1 cellular context compared by ENCODE assay signal in the genomic region with DNA sequence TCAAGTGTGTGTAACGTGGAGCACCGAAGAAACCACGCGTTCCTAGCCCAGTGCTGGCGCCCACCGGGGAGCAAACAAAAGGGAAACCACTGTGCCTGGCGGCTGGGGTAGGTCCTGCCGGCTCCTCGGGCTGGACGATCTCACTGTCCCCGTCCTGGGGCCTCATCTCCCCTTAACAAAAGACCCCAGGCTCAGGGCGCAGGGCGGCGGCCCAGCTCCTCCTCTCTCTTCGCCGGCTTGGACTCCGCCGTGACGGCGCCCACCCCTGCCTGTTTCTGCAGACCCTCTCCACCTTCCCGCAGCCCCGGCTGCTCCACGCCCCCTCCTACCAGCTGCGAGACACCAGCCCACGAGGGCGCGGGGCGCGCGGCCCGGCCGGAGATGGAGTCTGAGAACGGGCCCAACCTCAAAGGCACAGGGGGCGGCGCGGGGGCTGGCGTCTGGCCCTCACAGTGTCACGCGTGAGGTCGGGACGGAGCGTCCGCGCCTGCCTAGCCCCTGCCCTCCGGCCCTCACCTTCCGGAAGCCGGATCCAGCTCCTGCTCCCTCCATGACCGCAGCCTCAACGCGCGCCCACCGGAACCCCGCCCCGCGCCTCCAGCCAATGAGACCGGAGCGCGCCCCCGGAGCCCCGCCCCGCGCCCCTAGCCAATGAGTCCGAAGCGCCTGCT.
TF ChIP-seq lines count a peak whose summit lies in the region.

A gene (minus strand): TSS at position 569 of the 671 bp plus-strand sequence. CDS start 17 bp downstream, at position 552.

TF ChIP-seq in HepG2, 621 proteins besides CTCF, POLR2A, EP300 and RAD21 (continued from another document and continues in another):
- TF ChIP-seq, protein P1, sequence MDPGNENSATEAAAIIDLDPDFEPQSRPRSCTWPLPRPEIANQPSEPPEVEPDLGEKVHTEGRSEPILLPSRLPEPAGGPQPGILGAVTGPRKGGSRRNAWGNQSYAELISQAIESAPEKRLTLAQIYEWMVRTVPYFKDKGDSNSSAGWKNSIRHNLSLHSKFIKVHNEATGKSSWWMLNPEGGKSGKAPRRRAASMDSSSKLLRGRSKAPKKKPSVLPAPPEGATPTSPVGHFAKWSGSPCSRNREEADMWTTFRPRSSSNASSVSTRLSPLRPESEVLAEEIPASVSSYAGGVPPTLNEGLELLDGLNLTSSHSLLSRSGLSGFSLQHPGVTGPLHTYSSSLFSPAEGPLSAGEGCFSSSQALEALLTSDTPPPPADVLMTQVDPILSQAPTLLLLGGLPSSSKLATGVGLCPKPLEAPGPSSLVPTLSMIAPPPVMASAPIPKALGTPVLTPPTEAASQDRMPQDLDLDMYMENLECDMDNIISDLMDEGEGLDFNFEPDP (CRISPR knock-in tag; conservative IDR thresholded peaks at IDR 0.05), result no peak
- TF ChIP-seq ZNF263 (CRISPR knock-in tag; IDR thresholded peaks at IDR 0.05) (peak; percentile 50; the same call in 1 of the 2 replicates), ZKSCAN1 (IDR thresholded peaks at IDR 0.05; ENCODE audit: low read length) (no peak), HNRNPUL1 (IDR thresholded peaks at IDR 0.05; ENCODE audit: low read depth, low read length) (peak; percentile 47; the same call in 1 of the 2 replicates), EEA1 (CRISPR knock-in tag; IDR thresholded peaks at IDR 0.05; ENCODE audit: borderline replicate concordance) (peak; percentile 78; the same call in 1 of the 2 replicates), NR1H2 (CRISPR knock-in tag; IDR thresholded peaks at IDR 0.05; ENCODE audit: borderline replicate concordance, low read depth) (peak; percentile 83; the same call in 1 of the 2 replicates), XRCC5 (optimal IDR thresholded peaks at IDR 0.05; ENCODE audit: low read length) (no peak), CCDC6 (CRISPR knock-in tag; IDR thresholded peaks at IDR 0.05) (no peak), CHCHD3 (CRISPR knock-in tag; IDR thresholded peaks at IDR 0.05) (peak; percentile 56), ZNF572 (CRISPR knock-in tag; IDR thresholded peaks at IDR 0.05) (no peak), ZNF44 (CRISPR knock-in tag; IDR thresholded peaks at IDR 0.05) (peak; percentile 41; the same call in 1 of the 2 replicates), ESRRA (CRISPR knock-in tag; IDR thresholded peaks at IDR 0.05; ENCODE audit: low read depth) (peak; percentile 26; the same call in 1 of the 2 replicates), MXD4 (CRISPR knock-in tag; IDR thresholded peaks at IDR 0.05) (peak; percentile 81; the same call in 1 of the 2 replicates), NAIF1 (CRISPR knock-in tag; IDR thresholded peaks at IDR 0.05; ENCODE audit: borderline replicate concordance) (0 out of 2 replicates have a peak, but pooled peaks have one; percentile 3), ZNF143 (CRISPR knock-in tag; IDR thresholded peaks at IDR 0.05) (no peak), SMARCC2 (IDR thresholded peaks at IDR 0.05) (no peak), TBX3 (IDR thresholded peaks at IDR 0.05; ENCODE audit: borderline replicate concordance) (no peak), FOXA3 (CRISPR knock-in tag; IDR thresholded peaks at IDR 0.05) (no peak), ZNF557 (CRISPR knock-in tag; IDR thresholded peaks at IDR 0.05) (0 out of 2 replicates have a peak, but pooled peaks have one; percentile 23), FOXK2 (IDR thresholded peaks at IDR 0.05) (no peak), KDM6A (CRISPR knock-in tag; IDR thresholded peaks at IDR 0.05; ENCODE audit: low read depth) (no peak), ZMYM3 (CRISPR knock-in tag; IDR thresholded peaks at IDR 0.05) (no peak), ZBTB7B (CRISPR knock-in tag; IDR thresholded peaks at IDR 0.05) (0 out of 2 replicates have a peak, but pooled peaks have one; percentile 17), SP2 (CRISPR knock-in tag; IDR thresholded peaks at IDR 0.05) (no peak), GATAD2A (CRISPR knock-in tag; IDR thresholded peaks at IDR 0.05) (0 out of 2 replicates have a peak, but pooled peaks have one; percentile 1), ZNF543 (CRISPR knock-in tag; IDR thresholded peaks at IDR 0.05) (peak; percentile 90; the same call in 1 of the 2 replicates), NRL (CRISPR knock-in tag; IDR thresholded peaks at IDR 0.05; ENCODE audit: borderline replicate concordance) (peak; percentile 59), ZNF207 (IDR thresholded peaks at IDR 0.05; ENCODE audit: borderline replicate concordance) (no peak), ZC3H4 (CRISPR knock-in tag; IDR thresholded peaks at IDR 0.05; ENCODE audit: borderline replicate concordance) (no peak), GTF2F1 (IDR thresholded peaks at IDR 0.05; ENCODE audit: low read length) (no peak), HES4 (CRISPR knock-in tag; IDR thresholded peaks at IDR 0.05; ENCODE audit: borderline replicate concordance) (peak; percentile 52)
- TF ChIP-seq, protein P2, sequence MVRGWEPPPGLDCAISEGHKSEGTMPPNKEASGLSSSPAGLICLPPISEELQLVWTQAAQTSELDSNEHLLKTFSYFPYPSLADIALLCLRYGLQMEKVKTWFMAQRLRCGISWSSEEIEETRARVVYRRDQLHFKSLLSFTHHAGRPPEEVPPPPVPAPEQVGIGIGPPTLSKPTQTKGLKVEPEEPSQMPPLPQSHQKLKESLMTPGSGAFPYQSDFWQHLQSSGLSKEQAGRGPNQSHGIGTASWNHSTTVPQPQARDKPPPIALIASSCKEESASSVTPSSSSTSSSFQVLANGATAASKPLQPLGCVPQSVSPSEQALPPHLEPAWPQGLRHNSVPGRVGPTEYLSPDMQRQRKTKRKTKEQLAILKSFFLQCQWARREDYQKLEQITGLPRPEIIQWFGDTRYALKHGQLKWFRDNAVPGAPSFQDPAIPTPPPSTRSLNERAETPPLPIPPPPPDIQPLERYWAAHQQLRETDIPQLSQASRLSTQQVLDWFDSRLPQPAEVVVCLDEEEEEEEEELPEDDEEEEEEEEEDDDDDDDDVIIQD (CRISPR knock-in tag; IDR thresholded peaks at IDR 0.05; ENCODE audit: low read depth), result no peak
- TF ChIP-seq, protein P3, sequence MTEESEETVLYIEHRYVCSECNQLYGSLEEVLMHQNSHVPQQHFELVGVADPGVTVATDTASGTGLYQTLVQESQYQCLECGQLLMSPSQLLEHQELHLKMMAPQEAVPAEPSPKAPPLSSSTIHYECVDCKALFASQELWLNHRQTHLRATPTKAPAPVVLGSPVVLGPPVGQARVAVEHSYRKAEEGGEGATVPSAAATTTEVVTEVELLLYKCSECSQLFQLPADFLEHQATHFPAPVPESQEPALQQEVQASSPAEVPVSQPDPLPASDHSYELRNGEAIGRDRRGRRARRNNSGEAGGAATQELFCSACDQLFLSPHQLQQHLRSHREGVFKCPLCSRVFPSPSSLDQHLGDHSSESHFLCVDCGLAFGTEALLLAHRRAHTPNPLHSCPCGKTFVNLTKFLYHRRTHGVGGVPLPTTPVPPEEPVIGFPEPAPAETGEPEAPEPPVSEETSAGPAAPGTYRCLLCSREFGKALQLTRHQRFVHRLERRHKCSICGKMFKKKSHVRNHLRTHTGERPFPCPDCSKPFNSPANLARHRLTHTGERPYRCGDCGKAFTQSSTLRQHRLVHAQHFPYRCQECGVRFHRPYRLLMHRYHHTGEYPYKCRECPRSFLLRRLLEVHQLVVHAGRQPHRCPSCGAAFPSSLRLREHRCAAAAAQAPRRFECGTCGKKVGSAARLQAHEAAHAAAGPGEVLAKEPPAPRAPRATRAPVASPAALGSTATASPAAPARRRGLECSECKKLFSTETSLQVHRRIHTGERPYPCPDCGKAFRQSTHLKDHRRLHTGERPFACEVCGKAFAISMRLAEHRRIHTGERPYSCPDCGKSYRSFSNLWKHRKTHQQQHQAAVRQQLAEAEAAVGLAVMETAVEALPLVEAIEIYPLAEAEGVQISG (CRISPR knock-in tag; IDR thresholded peaks at IDR 0.05), result peak; percentile 72; the same call in 1 of the 2 replicates
- TF ChIP-seq, protein P4, sequence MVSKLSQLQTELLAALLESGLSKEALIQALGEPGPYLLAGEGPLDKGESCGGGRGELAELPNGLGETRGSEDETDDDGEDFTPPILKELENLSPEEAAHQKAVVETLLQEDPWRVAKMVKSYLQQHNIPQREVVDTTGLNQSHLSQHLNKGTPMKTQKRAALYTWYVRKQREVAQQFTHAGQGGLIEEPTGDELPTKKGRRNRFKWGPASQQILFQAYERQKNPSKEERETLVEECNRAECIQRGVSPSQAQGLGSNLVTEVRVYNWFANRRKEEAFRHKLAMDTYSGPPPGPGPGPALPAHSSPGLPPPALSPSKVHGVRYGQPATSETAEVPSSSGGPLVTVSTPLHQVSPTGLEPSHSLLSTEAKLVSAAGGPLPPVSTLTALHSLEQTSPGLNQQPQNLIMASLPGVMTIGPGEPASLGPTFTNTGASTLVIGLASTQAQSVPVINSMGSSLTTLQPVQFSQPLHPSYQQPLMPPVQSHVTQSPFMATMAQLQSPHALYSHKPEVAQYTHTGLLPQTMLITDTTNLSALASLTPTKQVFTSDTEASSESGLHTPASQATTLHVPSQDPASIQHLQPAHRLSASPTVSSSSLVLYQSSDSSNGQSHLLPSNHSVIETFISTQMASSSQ (IDR thresholded peaks at IDR 0.05; ENCODE audit: low read depth), result no peak
- TF ChIP-seq, protein P4 (CRISPR knock-in tag; IDR thresholded peaks at IDR 0.05; ENCODE audit: borderline replicate concordance), result peak; percentile 51; the same call in 1 of the 2 replicates
- TF ChIP-seq, protein P5, sequence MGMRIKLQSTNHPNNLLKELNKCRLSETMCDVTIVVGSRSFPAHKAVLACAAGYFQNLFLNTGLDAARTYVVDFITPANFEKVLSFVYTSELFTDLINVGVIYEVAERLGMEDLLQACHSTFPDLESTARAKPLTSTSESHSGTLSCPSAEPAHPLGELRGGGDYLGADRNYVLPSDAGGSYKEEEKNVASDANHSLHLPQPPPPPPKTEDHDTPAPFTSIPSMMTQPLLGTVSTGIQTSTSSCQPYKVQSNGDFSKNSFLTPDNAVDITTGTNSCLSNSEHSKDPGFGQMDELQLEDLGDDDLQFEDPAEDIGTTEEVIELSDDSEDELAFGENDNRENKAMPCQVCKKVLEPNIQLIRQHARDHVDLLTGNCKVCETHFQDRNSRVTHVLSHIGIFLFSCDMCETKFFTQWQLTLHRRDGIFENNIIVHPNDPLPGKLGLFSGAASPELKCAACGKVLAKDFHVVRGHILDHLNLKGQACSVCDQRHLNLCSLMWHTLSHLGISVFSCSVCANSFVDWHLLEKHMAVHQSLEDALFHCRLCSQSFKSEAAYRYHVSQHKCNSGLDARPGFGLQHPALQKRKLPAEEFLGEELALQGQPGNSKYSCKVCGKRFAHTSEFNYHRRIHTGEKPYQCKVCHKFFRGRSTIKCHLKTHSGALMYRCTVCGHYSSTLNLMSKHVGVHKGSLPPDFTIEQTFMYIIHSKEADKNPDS (CRISPR knock-in tag; IDR thresholded peaks at IDR 0.05), result 0 out of 2 replicates have a peak, but pooled peaks have one; percentile 26
- TF ChIP-seq, protein P6, sequence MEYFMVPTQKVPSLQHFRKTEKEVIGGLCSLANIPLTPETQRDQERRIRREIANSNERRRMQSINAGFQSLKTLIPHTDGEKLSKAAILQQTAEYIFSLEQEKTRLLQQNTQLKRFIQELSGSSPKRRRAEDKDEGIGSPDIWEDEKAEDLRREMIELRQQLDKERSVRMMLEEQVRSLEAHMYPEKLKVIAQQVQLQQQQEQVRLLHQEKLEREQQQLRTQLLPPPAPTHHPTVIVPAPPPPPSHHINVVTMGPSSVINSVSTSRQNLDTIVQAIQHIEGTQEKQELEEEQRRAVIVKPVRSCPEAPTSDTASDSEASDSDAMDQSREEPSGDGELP (IDR thresholded peaks at IDR 0.05; ENCODE audit: borderline replicate concordance, low read depth), result peak; percentile 58; the same call in 1 of the 2 replicates
- TF ChIP-seq, protein P7, sequence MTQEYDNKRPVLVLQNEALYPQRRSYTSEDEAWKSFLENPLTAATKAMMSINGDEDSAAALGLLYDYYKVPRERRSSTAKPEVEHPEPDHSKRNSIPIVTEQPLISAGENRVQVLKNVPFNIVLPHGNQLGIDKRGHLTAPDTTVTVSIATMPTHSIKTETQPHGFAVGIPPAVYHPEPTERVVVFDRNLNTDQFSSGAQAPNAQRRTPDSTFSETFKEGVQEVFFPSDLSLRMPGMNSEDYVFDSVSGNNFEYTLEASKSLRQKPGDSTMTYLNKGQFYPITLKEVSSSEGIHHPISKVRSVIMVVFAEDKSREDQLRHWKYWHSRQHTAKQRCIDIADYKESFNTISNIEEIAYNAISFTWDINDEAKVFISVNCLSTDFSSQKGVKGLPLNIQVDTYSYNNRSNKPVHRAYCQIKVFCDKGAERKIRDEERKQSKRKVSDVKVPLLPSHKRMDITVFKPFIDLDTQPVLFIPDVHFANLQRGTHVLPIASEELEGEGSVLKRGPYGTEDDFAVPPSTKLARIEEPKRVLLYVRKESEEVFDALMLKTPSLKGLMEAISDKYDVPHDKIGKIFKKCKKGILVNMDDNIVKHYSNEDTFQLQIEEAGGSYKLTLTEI (CRISPR knock-in tag; conservative IDR thresholded peaks at IDR 0.05), result no peak
- TF ChIP-seq, protein P8, sequence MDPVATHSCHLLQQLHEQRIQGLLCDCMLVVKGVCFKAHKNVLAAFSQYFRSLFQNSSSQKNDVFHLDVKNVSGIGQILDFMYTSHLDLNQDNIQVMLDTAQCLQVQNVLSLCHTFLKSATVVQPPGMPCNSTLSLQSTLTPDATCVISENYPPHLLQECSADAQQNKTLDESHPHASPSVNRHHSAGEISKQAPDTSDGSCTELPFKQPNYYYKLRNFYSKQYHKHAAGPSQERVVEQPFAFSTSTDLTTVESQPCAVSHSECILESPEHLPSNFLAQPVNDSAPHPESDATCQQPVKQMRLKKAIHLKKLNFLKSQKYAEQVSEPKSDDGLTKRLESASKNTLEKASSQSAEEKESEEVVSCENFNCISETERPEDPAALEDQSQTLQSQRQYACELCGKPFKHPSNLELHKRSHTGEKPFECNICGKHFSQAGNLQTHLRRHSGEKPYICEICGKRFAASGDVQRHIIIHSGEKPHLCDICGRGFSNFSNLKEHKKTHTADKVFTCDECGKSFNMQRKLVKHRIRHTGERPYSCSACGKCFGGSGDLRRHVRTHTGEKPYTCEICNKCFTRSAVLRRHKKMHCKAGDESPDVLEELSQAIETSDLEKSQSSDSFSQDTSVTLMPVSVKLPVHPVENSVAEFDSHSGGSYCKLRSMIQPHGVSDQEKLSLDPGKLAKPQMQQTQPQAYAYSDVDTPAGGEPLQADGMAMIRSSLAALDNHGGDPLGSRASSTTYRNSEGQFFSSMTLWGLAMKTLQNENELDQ (CRISPR knock-in tag; IDR thresholded peaks at IDR 0.05; ENCODE audit: borderline replicate concordance), result no peak
